In the genomic region with DNA sequence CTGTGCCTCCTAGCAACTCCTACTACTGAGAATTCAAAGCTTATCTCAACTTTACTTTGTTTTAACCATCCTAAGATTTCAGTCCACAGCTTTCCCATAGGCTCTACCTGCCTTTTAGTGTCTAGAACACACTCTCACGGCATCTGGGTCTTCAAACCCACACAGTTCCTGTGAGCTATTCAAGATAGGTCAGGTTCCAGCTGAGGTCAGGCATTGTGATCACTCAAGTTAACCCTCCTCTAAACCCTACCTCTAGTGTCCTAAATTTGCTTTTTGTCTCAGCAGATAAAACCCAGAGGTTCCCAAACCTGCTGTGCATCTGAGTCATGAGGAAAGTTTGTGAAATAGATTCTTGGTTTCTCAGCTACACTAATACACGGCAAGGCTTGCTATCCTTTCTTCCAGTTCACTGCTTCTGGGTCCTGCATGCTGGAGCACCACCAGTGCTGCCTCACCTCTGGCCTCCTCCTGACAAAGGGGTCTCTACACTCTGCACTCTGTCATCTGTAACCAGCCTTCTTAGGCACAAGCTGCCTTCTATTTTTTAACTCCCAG, we compare ENCODE assay signal across 16 cellular contexts.
"Had no signal": no experiment of that assay in that cellular context is flagged by ENCODE, and none has a peak within 500 bp of the region (broad histone marks: within the 10 kb centered on the region; RNA-seq: fewer than 3 reads in every experiment).

No MANE protein-coding gene starts in this region.

- H3K4me3 ChIP-seq: hepatocyte, left ventricle myocardium inferior, sigmoid colon, spleen, stomach, thoracic aorta, upper lobe of right lung had no signal

- H3K4me2 ChIP-seq: hepatocyte had no signal

- H3K9me3 ChIP-seq: left ventricle myocardium inferior, sigmoid colon, spleen, stomach, thoracic aorta, upper lobe of right lung had no signal

- H2AFZ ChIP-seq: hepatocyte, parathyroid adenoma had no signal

- H3K27me3 ChIP-seq: hepatocyte, sigmoid colon, spleen, stomach, upper lobe of right lung had no signal

- H3K27ac ChIP-seq: hepatocyte, left ventricle myocardium inferior, parathyroid adenoma, sigmoid colon, spleen, stomach, thoracic aorta, upper lobe of right lung had no signal

- H3K9ac ChIP-seq: parathyroid adenoma had no signal

- H3K36me3 ChIP-seq: left ventricle myocardium inferior, sigmoid colon, spleen, stomach, thoracic aorta, upper lobe of right lung had no signal

- H3K4me1 ChIP-seq: left ventricle myocardium inferior, parathyroid adenoma, sigmoid colon, spleen, stomach, upper lobe of right lung had no signal

- DNase-seq: activated CD4-positive, alpha-beta T cell treated with anti-CD3 and anti-CD28 coated beads, Interleukin-2, amount 10 ng/mL, durations not matched to agents 7 days and 5 days; activated CD8-positive, alpha-beta memory T cell treated with anti-CD3 and anti-CD28 coated beads, Interleukin-2, amount 50 U/mL, for 48 hours; activated gamma-delta T cell treated with Interleukin-2 at 50 U/mL for 16 hours; activated naive CD8-positive, alpha-beta T cell treated with anti-CD3 and anti-CD28 coated beads for 36 hours; activated T-cell treated with anti-CD3 and anti-CD28 coated beads, Interleukin-2, amount 50 U/mL, for 72 hours; anterior cingulate cortex; kidney; left ventricle myocardium inferior; naive B cell; sigmoid colon; spleen; stomach; upper lobe of right lung had no signal

- ATAC-seq: activated T-cell treated with anti-CD3 and anti-CD28 coated beads, Interleukin-2, amount 50 U/mL, for 72 hours; upper lobe of right lung had no signal
